In the genomic region with DNA sequence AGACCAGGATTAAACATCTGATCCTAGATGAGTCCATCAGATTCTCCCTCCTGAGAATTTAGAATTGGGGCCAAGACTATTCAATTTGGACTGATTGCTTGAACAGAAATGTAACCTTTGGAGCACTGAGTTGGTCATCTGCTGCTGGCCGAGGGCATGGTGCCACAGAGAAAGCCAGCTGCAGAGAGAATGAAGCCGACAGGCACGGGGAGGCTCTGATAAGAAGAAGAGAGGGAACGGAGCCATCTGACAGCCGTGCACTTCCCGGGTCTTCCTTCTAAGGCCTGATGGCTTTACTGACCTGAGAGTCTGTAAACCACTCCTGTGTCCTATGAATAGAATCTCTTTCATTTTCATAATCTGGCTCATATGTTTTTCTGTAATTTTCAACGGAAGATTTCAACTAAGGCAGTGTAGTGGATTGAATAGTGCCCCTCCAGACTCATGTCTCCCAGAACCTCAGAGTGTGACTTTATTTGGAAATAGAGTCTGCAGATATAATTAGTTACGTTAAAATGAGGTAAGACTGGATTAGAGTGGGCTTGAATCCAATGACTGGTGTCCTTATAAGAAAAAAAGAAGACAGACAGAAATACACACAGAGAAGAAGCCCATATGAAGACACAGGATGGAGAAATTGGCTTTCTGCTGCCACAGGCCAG, we compare ENCODE assay signal across 26 cellular contexts. TPM values are rescaled to one million over a fixed set of nuclear protein-coding genes. Genes with fewer than 3 reads are reported as not detected.
A peak's percentile ranks its signal among the peaks of the same experiment; 100 is the strongest.
DNase-seq lines count a peak whose midpoint lies in the region; ATAC-seq and TF ChIP-seq lines count a peak whose summit lies in the region.
"Had no signal": no experiment of that assay in that cellular context is flagged by ENCODE, and none has a peak within 500 bp of the region (broad histone marks: within the 10 kb centered on the region; RNA-seq: fewer than 3 reads in every experiment).

No MANE protein-coding gene starts in this region.

- POLR2A ChIA-PET in activated CD4-positive, alpha-beta T cell treated with anti-CD3 and anti-CD28 coated beads, Interleukin-2, amount 10 ng/mL, durations not matched to agents 7 days and 5 days (lab: Charles Lee), result no interaction called here

- no peak for TF ChIP-seq POLR2A in thyroid gland (IDR thresholded peaks at IDR 0.05)

- intact Hi-C loops in left ventricle myocardium superior (cut with micrococcal nuclease), result no loop called here
- intact Hi-C loops in thyroid gland (cut with DNase I), result no loop called here

- no peaks in the 10 kb centered on the region for H3K27me3 Mint-ChIP-seq in activated CD4-positive, alpha-beta T cell treated with anti-CD3 and anti-CD28 coated beads, Interleukin-2, amount 10 ng/mL, durations not matched to agents 7 days and 5 days
- H3K27me3 Mint-ChIP-seq: dendritic cell treated with granulocyte-macrophage colony-stimulating factor and Interleukin-4, amounts not matched to agents 40 ng/mL and 50 ng/mL, for 4 days; stimulated activated memory B cell treated with anti-CD40 and anti-IgM and Interleukin-4, amounts not matched to agents 10 μg/mL and 1 μg/mL and 100 μg/mL, for 72 hours had no signal

- whole genome bisulfite sequencing in esophagus, 2 donors, result 79 to 80% methylated on average over 8 of the region's 8 CpGs
- 87 to 94% methylated on average over 8 of the region's 8 CpGs for WGBS in thyroid gland, 2 donors

- H3K36me3 Mint-ChIP-seq in activated CD4-positive, alpha-beta T cell treated with anti-CD3 and anti-CD28 coated beads, Interleukin-2, amount 10 ng/mL, durations not matched to agents 7 days and 5 days (ENCODE audit: low read depth), result no peaks in the 10 kb centered on the region
- H3K36me3 Mint-ChIP-seq: CD8-positive, alpha-beta T cell; neural progenitor cell; stimulated activated memory B cell treated with anti-CD40 and anti-IgM and Interleukin-4, amounts not matched to agents 10 μg/mL and 1 μg/mL and 100 μg/mL, for 72 hours had no signal

- no peaks in the 10 kb centered on the region for H3K9me3 ChIP-seq in esophagus (ENCODE audit: control insufficient read depth in 2 of 2, insufficient read depth in 1 of 2, low read depth in 1 of 2, low read length in 1 of 2)
- no peaks in the 10 kb centered on the region for H3K9me3 ChIP-seq in thyroid gland
- H3K9me3 ChIP-seq: upper lobe of left lung had no signal

- H3K36me3 ChIP-seq in esophagus (ENCODE audit: control insufficient read depth in 2 of 2, insufficient read depth in 2 of 2, low read length in 1 of 2) (no peaks in the 10 kb centered on the region), thyroid gland (no peaks in the 10 kb centered on the region)
- H3K36me3 ChIP-seq: brain microvascular endothelial cell, neural progenitor cell, upper lobe of left lung had no signal

- no peak for TF ChIP-seq CTCF in thyroid gland (IDR thresholded peaks at IDR 0.05)

- no peak overlapping the region for H3K4me3 ChIP-seq in esophagus (ENCODE audit: low read depth in 1 of 2, low read length in 2 of 2)
- H3K4me3 ChIP-seq in thyroid gland (replicated peaks in 1 of 3), result no peak overlapping the region
- H3K4me3 ChIP-seq: GM23338, neural progenitor cell, PC-9, upper lobe of left lung had no signal

- DNase-seq in left ventricle myocardium superior (peak; percentile 62), pons (ENCODE audit: low spot score) (peak; percentile 65), thyroid gland (no peak), NCI-H1694 treated with DMSO at 0.1 percent for 48 hours (lab: John Stamatoyannopoulos, UW) (no peak)
- DNase-seq in activated CD4-positive, alpha-beta T cell treated with anti-CD3 and anti-CD28 coated beads, Interleukin-2, amount 10 ng/mL, durations not matched to agents 7 days and 5 days, result no peak
- no peak for DNase-seq in stimulated activated CD8-positive, alpha-beta memory T cell treated with anti-CD3 and anti-CD28 coated beads, Interleukin-4, amount 100 ng/mL, for 48 hours
- DNase-seq: activated CD4-positive, alpha-beta T cell treated with anti-CD3 and anti-CD28 coated beads, Interleukin-2, amount 10 ng/mL, durations not matched to agents 24 days and 14 days; brain microvascular endothelial cell; CD8-positive, alpha-beta T cell; foreskin keratinocyte; GF-D8; kidney; NCI-H1694; NCI-H2227 treated with DMSO at 0.1 percent for 48 hours; NCI-H748 treated with DMSO at 0.1 percent for 48 hours; PC-9; retina; upper lobe of left lung had no signal

- peak overlapping the region; percentile 33 to 70 for H3K27ac ChIP-seq in esophagus (ENCODE audit: low read depth in 2 of 2, low read length in 1 of 2)
- H3K27ac ChIP-seq in thyroid gland, result peak overlapping the region in 2 of 3 donors; percentile 67 to 80
- H3K27ac ChIP-seq: brain microvascular endothelial cell, foreskin keratinocyte, neural progenitor cell, PC-9, upper lobe of left lung had no signal

- no peaks in the 10 kb centered on the region for H3K4me1 Mint-ChIP-seq in activated CD4-positive, alpha-beta T cell treated with anti-CD3 and anti-CD28 coated beads, Interleukin-2, amount 10 ng/mL, durations not matched to agents 7 days and 5 days
- H3K4me1 Mint-ChIP-seq: neural progenitor cell; stimulated activated memory B cell treated with anti-CD40 and anti-IgM and Interleukin-4, amounts not matched to agents 10 μg/mL and 1 μg/mL and 100 μg/mL, for 72 hours had no signal

- no peak overlapping the region for H3K4me3 Mint-ChIP-seq in activated CD4-positive, alpha-beta T cell treated with anti-CD3 and anti-CD28 coated beads, Interleukin-2, amount 10 ng/mL, durations not matched to agents 7 days and 5 days
- H3K4me3 Mint-ChIP-seq: activated CD4-positive, alpha-beta T cell treated with anti-CD3 and anti-CD28 coated beads, Interleukin-2, amount 10 ng/mL, durations not matched to agents 24 days and 14 days; CD8-positive, alpha-beta T cell; dendritic cell treated with granulocyte-macrophage colony-stimulating factor and Interleukin-4, amounts not matched to agents 40 ng/mL and 50 ng/mL, for 4 days; GM23338; neural progenitor cell; stimulated activated memory B cell treated with anti-CD40 and anti-IgM and Interleukin-4, amounts not matched to agents 10 μg/mL and 1 μg/mL and 100 μg/mL, for 72 hours; T-helper 1 cell treated with Interleukin-12 subunit alpha and Interleukin-12 subunit beta and Interleukin-4 antibody, amounts not matched to agents 30 μg/mL and 1 μg/mL, for 36 hours had no signal

- H3K9me3 Mint-ChIP-seq in activated CD4-positive, alpha-beta T cell treated with anti-CD3 and anti-CD28 coated beads, Interleukin-2, amount 10 ng/mL, durations not matched to agents 7 days and 5 days, result no peaks in the 10 kb centered on the region
- H3K9me3 Mint-ChIP-seq: activated CD4-positive, alpha-beta T cell treated with anti-CD3 and anti-CD28 coated beads, Interleukin-2, amount 10 ng/mL, durations not matched to agents 24 days and 14 days; activated T-helper 2 cell treated with anti-CD3 and anti-CD28 coated beads, Interferon-gamma antibody, Interleukin-2, Interleukin-4, amounts not matched to agents 10 μg/mL and 5 μg/mL and 100 μg/mL, durations not matched to agents 14 hours and 24 hours and 36 hours; CD8-positive, alpha-beta T cell; dendritic cell treated with granulocyte-macrophage colony-stimulating factor and Interleukin-4, amounts not matched to agents 40 ng/mL and 50 ng/mL, for 4 days; GM23338; neural progenitor cell; stimulated activated memory B cell treated with anti-CD40 and anti-IgM and Interleukin-4, amounts not matched to agents 10 μg/mL and 1 μg/mL and 100 μg/mL, for 72 hours; T-helper 1 cell treated with Interleukin-12 subunit alpha and Interleukin-12 subunit beta and Interleukin-4 antibody, amounts not matched to agents 30 μg/mL and 1 μg/mL, for 36 hours had no signal

- H3K4me1 ChIP-seq in esophagus (ENCODE audit: control insufficient read depth in 2 of 2, insufficient read depth in 2 of 2, low read length in 1 of 2) (no peaks in the 10 kb centered on the region), thyroid gland (peaks cover 17 to 48% of the 10 kb centered on the region in 2 donors)
- H3K4me1 ChIP-seq: foreskin keratinocyte, neural progenitor cell, upper lobe of left lung had no signal

- peak; percentile 92 for ATAC-seq in left ventricle myocardium superior
- ATAC-seq in GM21528 (IDR thresholded peaks at IDR 0.05; ENCODE audit: low FRiP score, unreplicated experiment), result no peak
- ATAC-seq: CD8-positive, alpha-beta T cell; foreskin keratinocyte; GM23338; stimulated activated memory B cell treated with anti-CD40 and anti-IgM and Interleukin-4, amounts not matched to agents 10 μg/mL and 1 μg/mL and 100 μg/mL, for 72 hours had no signal

- H3K27ac Mint-ChIP-seq in activated CD4-positive, alpha-beta T cell treated with anti-CD3 and anti-CD28 coated beads, Interleukin-2, amount 10 ng/mL, durations not matched to agents 7 days and 5 days, result no peak overlapping the region
- H3K27ac Mint-ChIP-seq: activated CD4-positive, alpha-beta T cell treated with anti-CD3 and anti-CD28 coated beads, Interleukin-2, amount 10 ng/mL, durations not matched to agents 24 days and 14 days; activated T-helper 2 cell treated with anti-CD3 and anti-CD28 coated beads, Interferon-gamma antibody, Interleukin-2, Interleukin-4, amounts not matched to agents 10 μg/mL and 5 μg/mL and 100 μg/mL, durations not matched to agents 14 hours and 24 hours and 36 hours; CD8-positive, alpha-beta T cell; dendritic cell treated with granulocyte-macrophage colony-stimulating factor and Interleukin-4, amounts not matched to agents 40 ng/mL and 50 ng/mL, for 4 days; GM23338; neural progenitor cell; stimulated activated memory B cell treated with anti-CD40 and anti-IgM and Interleukin-4, amounts not matched to agents 10 μg/mL and 1 μg/mL and 100 μg/mL, for 72 hours; T-helper 1 cell treated with Interleukin-12 subunit alpha and Interleukin-12 subunit beta and Interleukin-4 antibody, amounts not matched to agents 30 μg/mL and 1 μg/mL, for 36 hours had no signal

- H3K27me3 ChIP-seq in esophagus (ENCODE audit: control insufficient read depth in 1 of 2, insufficient read depth in 2 of 2, low read length in 2 of 2) (no peaks in the 10 kb centered on the region), thyroid gland (no peaks in the 10 kb centered on the region)
- H3K27me3 ChIP-seq: brain microvascular endothelial cell, foreskin keratinocyte, neural progenitor cell, upper lobe of left lung had no signal

- CTCF ChIA-PET in activated CD4-positive, alpha-beta T cell treated with anti-CD3 and anti-CD28 coated beads, Interleukin-2, amount 10 ng/mL, durations not matched to agents 7 days and 5 days (lab: Charles Lee), result no interaction called here

RNA-seq across cellular contexts. Expression of gene FRS2, which starts 39.1 kb away (rescaled TPM):
- polyA plus RNA-seq in esophagus, result 1 to 10 TPM; 2.8 to 4.9 TPM
- total RNA-seq in left ventricle myocardium superior, result 25.2 TPM
- 10 to 100 TPM; 52.0 to 79.0 (median 61.0) TPM for total RNA-seq in thyroid gland
- 10 to 100 TPM; 14.6 to 18.4 TPM for total RNA-seq in activated CD4-positive, alpha-beta T cell treated with anti-CD3 and anti-CD28 coated beads, Interleukin-2, amount 10 ng/mL, durations not matched to agents 7 days and 5 days

Comparison
In these comparisons a context has a peak if more than half of its experiments do, and no peak if none do; other contexts are left out.
1. DNase-seq: peak in left ventricle myocardium superior (single experiment) and pons (single experiment); none in thyroid gland (0 of 2), activated CD4-positive, alpha-beta T cell treated with anti-CD3 and anti-CD28 coated beads, Interleukin-2, amount 10 ng/mL, durations not matched to agents 7 days and 5 days (single experiment), NCI-H1694 treated with DMSO at 0.1 percent for 48 hours (single experiment) and stimulated activated CD8-positive, alpha-beta memory T cell treated with anti-CD3 and anti-CD28 coated beads, Interleukin-4, amount 100 ng/mL, for 48 hours (single experiment).